8 cellular contexts compared by ENCODE assay signal in genomic region chr17:29566473-29567361, GRCh38. TPM values are rescaled to one million over a fixed set of nuclear protein-coding genes. Genes with fewer than 3 reads are reported as not detected.
DNase-seq lines count a peak whose midpoint lies in the region; ATAC-seq and TF ChIP-seq lines count a peak whose summit lies in the region.

A gene with protein sequence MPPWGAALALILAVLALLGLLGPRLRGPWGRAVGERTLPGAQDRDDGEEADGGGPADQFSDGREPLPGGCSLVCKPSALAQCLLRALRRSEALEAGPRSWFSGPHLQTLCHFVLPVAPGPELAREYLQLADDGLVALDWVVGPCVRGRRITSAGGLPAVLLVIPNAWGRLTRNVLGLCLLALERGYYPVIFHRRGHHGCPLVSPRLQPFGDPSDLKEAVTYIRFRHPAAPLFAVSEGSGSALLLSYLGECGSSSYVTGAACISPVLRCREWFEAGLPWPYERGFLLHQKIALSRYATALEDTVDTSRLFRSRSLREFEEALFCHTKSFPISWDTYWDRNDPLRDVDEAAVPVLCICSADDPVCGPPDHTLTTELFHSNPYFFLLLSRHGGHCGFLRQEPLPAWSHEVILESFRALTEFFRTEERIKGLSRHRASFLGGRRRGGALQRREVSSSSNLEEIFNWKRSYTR (minus strand): TSS chr17:29567037. CDS start chr17:29566966, 71 bp downstream.

- DNase-seq in NCI-H345 (lab: John Stamatoyannopoulos, UW) (peak; percentile 58), NCI-H345 treated with DMSO at 0.1 percent for 48 hours (lab: John Stamatoyannopoulos, UW; ENCODE audit: unreplicated experiment) (no peak), HL-60 (ENCODE audit: low read depth in 1 of 2, low spot score in 1 of 2) (peak; percentile 44 to 66), RKO (ENCODE audit: low spot score) (peak; percentile 76), foreskin keratinocyte (peak; percentile 42 to 50), uterus (peak; percentile 52 to 67)
- peak; percentile 87 for DNase-seq in activated effector memory CD4-positive, alpha-beta T cell treated with anti-CD3 and anti-CD28 coated beads, Interleukin-2, amount 50 U/mL, for 16 hours

- H3K36me3 ChIP-seq in neural cell (ENCODE audit: insufficient read depth, low read length) (no peaks in the 10 kb centered on the region), uterus (no peaks in the 10 kb centered on the region)

- no peak for TF ChIP-seq RAD21 in neural cell (conservative IDR thresholded peaks at IDR 0.05)

- H3K4me3 ChIP-seq in HL-60 (replicated peaks; ENCODE audit: insufficient read depth, low read length) (peak within 1 kb of the TSS; percentile 76), neural cell (ENCODE audit: low read length) (peak within 1 kb of the TSS; percentile 84), uterus (peak within 1 kb of the TSS; percentile 71 to 85)

- H3K27me3 ChIP-seq in HL-60 (ENCODE audit: insufficient read depth, poor library complexity, severe bottlenecking) (no peaks in the 10 kb centered on the region), foreskin keratinocyte (no peaks in the 10 kb centered on the region), neural cell (ENCODE audit: insufficient read depth, low read depth, low read length) (peaks cover 44% of the 10 kb centered on the region), uterus (no peaks in the 10 kb centered on the region)

- ATAC-seq in foreskin keratinocyte: peak; percentile 36

- H2AFZ ChIP-seq in neural cell (ENCODE audit: low read depth, low read length): no peak within 1 kb of the TSS

- TF ChIP-seq POLR2A in uterus (IDR thresholded peaks at IDR 0.05): peak in 1 of 2 donors; percentile 27

- no peak for TF ChIP-seq CTCF in HL-60 (IDR thresholded peaks at IDR 0.05; ENCODE audit: insufficient read depth, low read length)
- peak; percentile 8 for TF ChIP-seq CTCF in foreskin keratinocyte (conservative IDR thresholded peaks at IDR 0.05)
- no peak for TF ChIP-seq CTCF in neural cell (IDR thresholded peaks at IDR 0.05; ENCODE audit: poor library complexity, severe bottlenecking)
- peak in 1 of 4 experiments; percentile 2 for TF ChIP-seq CTCF in uterus (IDR thresholded peaks at IDR 0.05)

- H3K4me1 ChIP-seq in foreskin keratinocyte: peaks cover 8% of the 10 kb centered on the region
- H3K4me1 ChIP-seq in uterus: peaks cover 0 to 5% of the 10 kb centered on the region in 2 donors

- no peaks in the 10 kb centered on the region for H3K9me2 ChIP-seq in neural cell (ENCODE audit: insufficient read depth, low read length)

- peak within 1 kb of the TSS; percentile 58 for H3K4me2 ChIP-seq in neural cell (ENCODE audit: low read length)

- H4K20me1 ChIP-seq in neural cell (ENCODE audit: insufficient read depth): no peaks in the 10 kb centered on the region

- no peaks in the 10 kb centered on the region for H3K79me2 ChIP-seq in neural cell (replicated peaks; ENCODE audit: insufficient read depth, low read length)

- H3K9me3 ChIP-seq in neural cell (ENCODE audit: low read length) (no peaks in the 10 kb centered on the region), uterus (no peaks in the 10 kb centered on the region)

- no peaks in the 10 kb centered on the region for H3F3A ChIP-seq in neural cell (ENCODE audit: insufficient read depth, low read length, poor library complexity, severe bottlenecking)

- H3K9ac ChIP-seq in neural cell (ENCODE audit: low read length): peak within 1 kb of the TSS; percentile 34

- intact Hi-C loops in uterus (cut with DNase I; ENCODE audit: low total_unique reads): no loop called here

- TF ChIP-seq EP300 in neural cell (conservative IDR thresholded peaks at IDR 0.05; ENCODE audit: poor library complexity, severe bottlenecking): no peak

- peak within 1 kb of the TSS; percentile 80 for H3K27ac ChIP-seq in HL-60 (replicated peaks)
- H3K27ac ChIP-seq in foreskin keratinocyte: no peak within 1 kb of the TSS
- H3K27ac ChIP-seq in neural cell (ENCODE audit: low read length): no peak within 1 kb of the TSS
- peak within 1 kb of the TSS; percentile 88 to 91 for H3K27ac ChIP-seq in uterus

TF ChIP-seq in neural cell, 6 proteins besides CTCF, POLR2A, EP300 and RAD21:
- TF ChIP-seq REST (IDR thresholded peaks at IDR 0.05; ENCODE audit: borderline replicate concordance) (no peak), EZH2 (IDR thresholded peaks at IDR 0.05; ENCODE audit: borderline replicate concordance, insufficient read depth, low read length, poor library complexity, severe bottlenecking) (no peak), SMC3 (conservative IDR thresholded peaks at IDR 0.05; ENCODE audit: poor library complexity) (no peak), MXI1 (conservative IDR thresholded peaks at IDR 0.05; ENCODE audit: poor library complexity, severe bottlenecking) (no peak), TAF1 (IDR thresholded peaks at IDR 0.05; ENCODE audit: low read depth) (no peak), POLR2AphosphoS5 (IDR thresholded peaks at IDR 0.05) (no peak)

RNA-seq across cellular contexts. Expression of the gene that starts here (rescaled TPM):
- 7.5 and 8.9 TPM in 2 replicates for total RNA-seq in foreskin keratinocyte
- polyA plus RNA-seq in foreskin keratinocyte: 5.5 and 6.1 TPM in 2 replicates
- 0.14 and 0.21 TPM in 2 replicates for polyA plus RNA-seq in neural cell
- polyA minus RNA-seq in neural cell: 0.24 and 0.46 TPM in 2 replicates
- total RNA-seq in uterus: 10 to 100 TPM in 1 of 4 donors, 1 to 10 TPM in 2, under 1 TPM in 1; 0.26 to 11.4 (median 4.4) TPM

Comparison
In these comparisons a context has a peak if more than half of its experiments do, and no peak if none do; other contexts are left out.
1. H3K27ac ChIP-seq: peak in HL-60 (single experiment) and uterus (2 of 2); none in foreskin keratinocyte (single experiment) and neural cell (single experiment).
2. Peak in every context shown above with its lines, with median percentiles within 50 percentile points of each other: H3K4me3 ChIP-seq.